Comparison of ENCODE assay signal across 1 cellular context in the genomic region with DNA sequence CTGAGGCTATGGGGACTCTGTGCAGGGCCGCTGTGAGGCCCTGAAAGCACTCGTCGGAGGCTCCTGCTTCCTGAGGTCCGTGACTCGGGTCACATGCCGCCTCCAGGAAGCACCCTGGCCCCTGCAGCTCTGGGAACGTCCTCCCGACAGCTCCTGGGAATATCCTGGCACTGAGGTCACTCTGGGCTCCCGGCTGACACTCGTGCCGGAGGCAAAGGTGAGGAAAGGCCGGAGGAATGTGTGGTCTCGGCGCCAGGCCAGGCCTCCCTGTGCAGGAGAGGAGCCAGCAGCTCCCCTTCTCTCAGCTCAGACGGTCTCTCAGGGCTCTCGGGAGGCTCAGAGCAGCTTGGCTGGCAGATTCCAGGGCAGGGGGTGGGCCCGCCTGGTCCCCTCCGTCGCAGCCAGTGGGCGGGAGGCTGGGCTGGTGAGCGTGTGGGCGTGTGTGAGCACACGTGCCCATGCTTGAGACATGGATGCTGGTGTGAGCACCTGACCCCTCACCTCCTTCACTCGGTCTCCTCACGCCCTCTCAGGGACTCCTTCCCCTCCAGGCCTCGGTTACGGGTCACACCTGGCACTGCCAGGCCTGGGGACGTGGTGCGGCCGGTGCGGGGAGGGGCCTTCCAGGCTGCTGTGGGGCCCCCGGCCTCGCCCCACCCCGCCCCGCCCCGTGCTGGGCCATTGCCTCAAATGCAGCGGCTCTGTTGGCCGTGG.
A peak's percentile ranks its signal among the peaks of the same experiment; 100 is the strongest.
TF ChIP-seq lines count a peak whose summit lies in the region.

No MANE protein-coding gene starts in this region.

TF ChIP-seq in HepG2, 621 proteins besides CTCF, POLR2A, EP300 and RAD21 (continued from another document and continues in another):
- TF ChIP-seq, protein P1, sequence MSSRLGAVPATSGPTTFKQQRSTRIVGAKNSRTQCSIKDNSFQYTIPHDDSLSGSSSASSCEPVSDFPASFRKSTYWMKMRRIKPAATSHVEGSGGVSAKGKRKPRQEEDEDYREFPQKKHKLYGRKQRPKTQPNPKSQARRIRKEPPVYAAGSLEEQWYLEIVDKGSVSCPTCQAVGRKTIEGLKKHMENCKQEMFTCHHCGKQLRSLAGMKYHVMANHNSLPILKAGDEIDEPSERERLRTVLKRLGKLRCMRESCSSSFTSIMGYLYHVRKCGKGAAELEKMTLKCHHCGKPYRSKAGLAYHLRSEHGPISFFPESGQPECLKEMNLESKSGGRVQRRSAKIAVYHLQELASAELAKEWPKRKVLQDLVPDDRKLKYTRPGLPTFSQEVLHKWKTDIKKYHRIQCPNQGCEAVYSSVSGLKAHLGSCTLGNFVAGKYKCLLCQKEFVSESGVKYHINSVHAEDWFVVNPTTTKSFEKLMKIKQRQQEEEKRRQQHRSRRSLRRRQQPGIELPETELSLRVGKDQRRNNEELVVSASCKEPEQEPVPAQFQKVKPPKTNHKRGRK (CRISPR knock-in tag; IDR thresholded peaks at IDR 0.05), result no peak
- no peak for TF ChIP-seq ZBTB8A (CRISPR knock-in tag; IDR thresholded peaks at IDR 0.05; ENCODE audit: borderline replicate concordance, low read depth)
- no peak; the same call in 1 of the 2 replicates for TF ChIP-seq ZNF772 (CRISPR knock-in tag; IDR thresholded peaks at IDR 0.05)
- TF ChIP-seq GATAD2A (CRISPR knock-in tag; IDR thresholded peaks at IDR 0.05), result no peak
- TF ChIP-seq ERF (CRISPR knock-in tag; IDR thresholded peaks at IDR 0.05), result peak; percentile 64; the same call in 1 of the 2 replicates
- no peak for TF ChIP-seq HDAC6 (IDR thresholded peaks at IDR 0.05; ENCODE audit: low read depth, low read length)
- TF ChIP-seq SNAI1 (CRISPR knock-in tag; IDR thresholded peaks at IDR 0.05; ENCODE audit: borderline replicate concordance), result peak; percentile 75; the same call in 1 of the 2 replicates
- TF ChIP-seq, protein P2, sequence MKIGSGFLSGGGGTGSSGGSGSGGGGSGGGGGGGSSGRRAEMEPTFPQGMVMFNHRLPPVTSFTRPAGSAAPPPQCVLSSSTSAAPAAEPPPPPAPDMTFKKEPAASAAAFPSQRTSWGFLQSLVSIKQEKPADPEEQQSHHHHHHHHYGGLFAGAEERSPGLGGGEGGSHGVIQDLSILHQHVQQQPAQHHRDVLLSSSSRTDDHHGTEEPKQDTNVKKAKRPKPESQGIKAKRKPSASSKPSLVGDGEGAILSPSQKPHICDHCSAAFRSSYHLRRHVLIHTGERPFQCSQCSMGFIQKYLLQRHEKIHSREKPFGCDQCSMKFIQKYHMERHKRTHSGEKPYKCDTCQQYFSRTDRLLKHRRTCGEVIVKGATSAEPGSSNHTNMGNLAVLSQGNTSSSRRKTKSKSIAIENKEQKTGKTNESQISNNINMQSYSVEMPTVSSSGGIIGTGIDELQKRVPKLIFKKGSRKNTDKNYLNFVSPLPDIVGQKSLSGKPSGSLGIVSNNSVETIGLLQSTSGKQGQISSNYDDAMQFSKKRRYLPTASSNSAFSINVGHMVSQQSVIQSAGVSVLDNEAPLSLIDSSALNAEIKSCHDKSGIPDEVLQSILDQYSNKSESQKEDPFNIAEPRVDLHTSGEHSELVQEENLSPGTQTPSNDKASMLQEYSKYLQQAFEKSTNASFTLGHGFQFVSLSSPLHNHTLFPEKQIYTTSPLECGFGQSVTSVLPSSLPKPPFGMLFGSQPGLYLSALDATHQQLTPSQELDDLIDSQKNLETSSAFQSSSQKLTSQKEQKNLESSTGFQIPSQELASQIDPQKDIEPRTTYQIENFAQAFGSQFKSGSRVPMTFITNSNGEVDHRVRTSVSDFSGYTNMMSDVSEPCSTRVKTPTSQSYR (CRISPR knock-in tag; IDR thresholded peaks at IDR 0.05; ENCODE audit: borderline replicate concordance), result peak; percentile 44; the same call in 1 of the 2 replicates
- TF ChIP-seq XRCC5 (optimal IDR thresholded peaks at IDR 0.05; ENCODE audit: low read length), result no peak
- TF ChIP-seq SRSF4 (IDR thresholded peaks at IDR 0.05; ENCODE audit: low read depth, low read length, poor library complexity, severe bottlenecking), result no peak
- TF ChIP-seq ZNF713 (CRISPR knock-in tag; IDR thresholded peaks at IDR 0.05), result 0 out of 2 replicates have a peak, but pooled peaks have one; percentile 23
- TF ChIP-seq ZNF260 (CRISPR knock-in tag; IDR thresholded peaks at IDR 0.05; ENCODE audit: borderline replicate concordance, low read depth), result no peak
- no peak for TF ChIP-seq GFI1 (CRISPR knock-in tag; IDR thresholded peaks at IDR 0.05; ENCODE audit: borderline replicate concordance)
- TF ChIP-seq ZNF329 (CRISPR knock-in tag; IDR thresholded peaks at IDR 0.05; ENCODE audit: low read depth), result no peak
- TF ChIP-seq, protein P3, sequence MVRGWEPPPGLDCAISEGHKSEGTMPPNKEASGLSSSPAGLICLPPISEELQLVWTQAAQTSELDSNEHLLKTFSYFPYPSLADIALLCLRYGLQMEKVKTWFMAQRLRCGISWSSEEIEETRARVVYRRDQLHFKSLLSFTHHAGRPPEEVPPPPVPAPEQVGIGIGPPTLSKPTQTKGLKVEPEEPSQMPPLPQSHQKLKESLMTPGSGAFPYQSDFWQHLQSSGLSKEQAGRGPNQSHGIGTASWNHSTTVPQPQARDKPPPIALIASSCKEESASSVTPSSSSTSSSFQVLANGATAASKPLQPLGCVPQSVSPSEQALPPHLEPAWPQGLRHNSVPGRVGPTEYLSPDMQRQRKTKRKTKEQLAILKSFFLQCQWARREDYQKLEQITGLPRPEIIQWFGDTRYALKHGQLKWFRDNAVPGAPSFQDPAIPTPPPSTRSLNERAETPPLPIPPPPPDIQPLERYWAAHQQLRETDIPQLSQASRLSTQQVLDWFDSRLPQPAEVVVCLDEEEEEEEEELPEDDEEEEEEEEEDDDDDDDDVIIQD (CRISPR knock-in tag; IDR thresholded peaks at IDR 0.05; ENCODE audit: low read depth), result no peak
- peak; percentile 82 for TF ChIP-seq SALL1 (CRISPR knock-in tag; IDR thresholded peaks at IDR 0.05)
- TF ChIP-seq ZBTB1 (CRISPR knock-in tag; IDR thresholded peaks at IDR 0.05; ENCODE audit: borderline replicate concordance), result peak; percentile 57; the same call in 1 of the 2 replicates
- no peak for TF ChIP-seq ZNF660 (CRISPR knock-in tag; IDR thresholded peaks at IDR 0.05; ENCODE audit: borderline replicate concordance, low read depth)
- no peak for TF ChIP-seq SRF (IDR thresholded peaks at IDR 0.05; ENCODE audit: low read depth, low read length)
- TF ChIP-seq ZBTB20 (CRISPR knock-in tag; IDR thresholded peaks at IDR 0.05; ENCODE audit: borderline replicate concordance, low read depth), result peak; percentile 53; the same call in 1 of the 2 replicates
- no peak; the same call in 1 of the 2 replicates for TF ChIP-seq KDM1A (CRISPR knock-in tag; IDR thresholded peaks at IDR 0.05)
- no peak for TF ChIP-seq ZNF264 (CRISPR knock-in tag; IDR thresholded peaks at IDR 0.05)
- TF ChIP-seq, protein P4, sequence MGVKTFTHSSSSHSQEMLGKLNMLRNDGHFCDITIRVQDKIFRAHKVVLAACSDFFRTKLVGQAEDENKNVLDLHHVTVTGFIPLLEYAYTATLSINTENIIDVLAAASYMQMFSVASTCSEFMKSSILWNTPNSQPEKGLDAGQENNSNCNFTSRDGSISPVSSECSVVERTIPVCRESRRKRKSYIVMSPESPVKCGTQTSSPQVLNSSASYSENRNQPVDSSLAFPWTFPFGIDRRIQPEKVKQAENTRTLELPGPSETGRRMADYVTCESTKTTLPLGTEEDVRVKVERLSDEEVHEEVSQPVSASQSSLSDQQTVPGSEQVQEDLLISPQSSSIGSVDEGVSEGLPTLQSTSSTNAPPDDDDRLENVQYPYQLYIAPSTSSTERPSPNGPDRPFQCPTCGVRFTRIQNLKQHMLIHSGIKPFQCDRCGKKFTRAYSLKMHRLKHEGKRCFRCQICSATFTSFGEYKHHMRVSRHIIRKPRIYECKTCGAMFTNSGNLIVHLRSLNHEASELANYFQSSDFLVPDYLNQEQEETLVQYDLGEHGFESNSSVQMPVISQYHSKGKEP (CRISPR knock-in tag; IDR thresholded peaks at IDR 0.05), result no peak
- TF ChIP-seq ZNF501 (CRISPR knock-in tag; IDR thresholded peaks at IDR 0.05), result peak; percentile 54; the same call in 1 of the 2 replicates
- TF ChIP-seq ZNF567 (CRISPR knock-in tag; IDR thresholded peaks at IDR 0.05; ENCODE audit: borderline replicate concordance), result 0 out of 2 replicates have a peak, but pooled peaks have one; percentile 30
- TF ChIP-seq, protein P5, sequence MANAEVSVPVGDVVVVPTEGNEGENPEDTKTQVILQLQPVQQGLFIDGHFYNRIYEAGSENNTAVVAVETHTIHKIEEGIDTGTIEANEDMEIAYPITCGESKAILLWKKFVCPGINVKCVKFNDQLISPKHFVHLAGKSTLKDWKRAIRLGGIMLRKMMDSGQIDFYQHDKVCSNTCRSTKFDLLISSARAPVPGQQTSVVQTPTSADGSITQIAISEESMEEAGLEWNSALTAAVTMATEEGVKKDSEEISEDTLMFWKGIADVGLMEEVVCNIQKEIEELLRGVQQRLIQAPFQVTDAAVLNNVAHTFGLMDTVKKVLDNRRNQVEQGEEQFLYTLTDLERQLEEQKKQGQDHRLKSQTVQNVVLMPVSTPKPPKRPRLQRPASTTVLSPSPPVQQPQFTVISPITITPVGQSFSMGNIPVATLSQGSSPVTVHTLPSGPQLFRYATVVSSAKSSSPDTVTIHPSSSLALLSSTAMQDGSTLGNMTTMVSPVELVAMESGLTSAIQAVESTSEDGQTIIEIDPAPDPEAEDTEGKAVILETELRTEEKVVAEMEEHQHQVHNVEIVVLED (CRISPR knock-in tag; IDR thresholded peaks at IDR 0.05; ENCODE audit: borderline replicate concordance), result no peak
- TF ChIP-seq ZNF20 (CRISPR knock-in tag; IDR thresholded peaks at IDR 0.05), result no peak
- peak; percentile 84; the same call in 1 of the 2 replicates for TF ChIP-seq ZNF747 (CRISPR knock-in tag; IDR thresholded peaks at IDR 0.05; ENCODE audit: borderline replicate concordance)
- TF ChIP-seq RFX5 (IDR thresholded peaks at IDR 0.05; ENCODE audit: low read depth, low read length), result no peak
- no peak for TF ChIP-seq PAWR (CRISPR knock-in tag; IDR thresholded peaks at IDR 0.05; ENCODE audit: borderline replicate concordance)
- TF ChIP-seq SIN3A (IDR thresholded peaks at IDR 0.05; ENCODE audit: borderline replicate concordance, low read depth, low read length), result no peak
- 0 out of 2 replicates have a peak, but pooled peaks have one; percentile 64 for TF ChIP-seq DNMT1 (CRISPR knock-in tag; IDR thresholded peaks at IDR 0.05)
- TF ChIP-seq ZSCAN12 (CRISPR knock-in tag; IDR thresholded peaks at IDR 0.05), result no peak
- TF ChIP-seq, protein P6, sequence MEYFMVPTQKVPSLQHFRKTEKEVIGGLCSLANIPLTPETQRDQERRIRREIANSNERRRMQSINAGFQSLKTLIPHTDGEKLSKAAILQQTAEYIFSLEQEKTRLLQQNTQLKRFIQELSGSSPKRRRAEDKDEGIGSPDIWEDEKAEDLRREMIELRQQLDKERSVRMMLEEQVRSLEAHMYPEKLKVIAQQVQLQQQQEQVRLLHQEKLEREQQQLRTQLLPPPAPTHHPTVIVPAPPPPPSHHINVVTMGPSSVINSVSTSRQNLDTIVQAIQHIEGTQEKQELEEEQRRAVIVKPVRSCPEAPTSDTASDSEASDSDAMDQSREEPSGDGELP (IDR thresholded peaks at IDR 0.05; ENCODE audit: borderline replicate concordance, low read depth), result no peak
- peak; percentile 91 for TF ChIP-seq ZNF777 (CRISPR knock-in tag; IDR thresholded peaks at IDR 0.05)
- no peak for TF ChIP-seq ZNF256 (CRISPR knock-in tag; conservative IDR thresholded peaks at IDR 0.05)
- TF ChIP-seq ZNF24 (IDR thresholded peaks at IDR 0.05), result no peak
- TF ChIP-seq ZKSCAN1 (IDR thresholded peaks at IDR 0.05; ENCODE audit: low read length), result no peak
- TF ChIP-seq ZNF382 (CRISPR knock-in tag; IDR thresholded peaks at IDR 0.05; ENCODE audit: borderline replicate concordance), result no peak
- TF ChIP-seq ZNF331 (CRISPR knock-in tag; IDR thresholded peaks at IDR 0.05), result 0 out of 2 replicates have a peak, but pooled peaks have one; percentile 33
- TF ChIP-seq ZNF343 (CRISPR knock-in tag; IDR thresholded peaks at IDR 0.05), result no peak; the same call in 1 of the 2 replicates
- TF ChIP-seq CHD2 (IDR thresholded peaks at IDR 0.05; ENCODE audit: low read depth, low read length), result no peak
- TF ChIP-seq, protein P7, sequence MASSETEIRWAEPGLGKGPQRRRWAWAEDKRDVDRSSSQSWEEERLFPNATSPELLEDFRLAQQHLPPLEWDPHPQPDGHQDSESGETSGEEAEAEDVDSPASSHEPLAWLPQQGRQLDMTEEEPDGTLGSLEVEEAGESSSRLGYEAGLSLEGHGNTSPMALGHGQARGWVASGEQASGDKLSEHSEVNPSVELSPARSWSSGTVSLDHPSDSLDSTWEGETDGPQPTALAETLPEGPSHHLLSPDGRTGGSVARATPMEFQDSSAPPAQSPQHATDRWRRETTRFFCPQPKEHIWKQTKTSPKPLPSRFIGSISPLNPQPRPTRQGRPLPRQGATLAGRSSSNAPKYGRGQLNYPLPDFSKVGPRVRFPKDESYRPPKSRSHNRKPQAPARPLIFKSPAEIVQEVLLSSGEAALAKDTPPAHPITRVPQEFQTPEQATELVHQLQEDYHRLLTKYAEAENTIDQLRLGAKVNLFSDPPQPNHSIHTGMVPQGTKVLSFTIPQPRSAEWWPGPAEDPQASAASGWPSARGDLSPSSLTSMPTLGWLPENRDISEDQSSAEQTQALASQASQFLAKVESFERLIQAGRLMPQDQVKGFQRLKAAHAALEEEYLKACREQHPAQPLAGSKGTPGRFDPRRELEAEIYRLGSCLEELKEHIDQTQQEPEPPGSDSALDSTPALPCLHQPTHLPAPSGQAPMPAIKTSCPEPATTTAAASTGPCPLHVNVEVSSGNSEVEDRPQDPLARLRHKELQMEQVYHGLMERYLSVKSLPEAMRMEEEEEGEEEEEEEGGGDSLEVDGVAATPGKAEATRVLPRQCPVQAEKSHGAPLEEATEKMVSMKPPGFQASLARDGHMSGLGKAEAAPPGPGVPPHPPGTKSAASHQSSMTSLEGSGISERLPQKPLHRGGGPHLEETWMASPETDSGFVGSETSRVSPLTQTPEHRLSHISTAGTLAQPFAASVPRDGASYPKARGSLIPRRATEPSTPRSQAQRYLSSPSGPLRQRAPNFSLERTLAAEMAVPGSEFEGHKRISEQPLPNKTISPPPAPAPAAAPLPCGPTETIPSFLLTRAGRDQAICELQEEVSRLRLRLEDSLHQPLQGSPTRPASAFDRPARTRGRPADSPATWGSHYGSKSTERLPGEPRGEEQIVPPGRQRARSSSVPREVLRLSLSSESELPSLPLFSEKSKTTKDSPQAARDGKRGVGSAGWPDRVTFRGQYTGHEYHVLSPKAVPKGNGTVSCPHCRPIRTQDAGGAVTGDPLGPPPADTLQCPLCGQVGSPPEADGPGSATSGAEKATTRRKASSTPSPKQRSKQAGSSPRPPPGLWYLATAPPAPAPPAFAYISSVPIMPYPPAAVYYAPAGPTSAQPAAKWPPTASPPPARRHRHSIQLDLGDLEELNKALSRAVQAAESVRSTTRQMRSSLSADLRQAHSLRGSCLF (CRISPR knock-in tag; IDR thresholded peaks at IDR 0.05; ENCODE audit: borderline replicate concordance), result no peak
- TF ChIP-seq TOE1 (CRISPR knock-in tag; IDR thresholded peaks at IDR 0.05), result no peak
- TF ChIP-seq ZNF607 (CRISPR knock-in tag; IDR thresholded peaks at IDR 0.05; ENCODE audit: borderline replicate concordance), result peak; percentile 91
